15 cellular contexts compared by ENCODE assay signal in genomic region chr4:185381794-185382193, GRCh38.
"Had no signal": no experiment of that assay in that cellular context is flagged by ENCODE, and none has a peak within 500 bp of the region (broad histone marks: within the 10 kb centered on the region; RNA-seq: fewer than 3 reads in every experiment).

No MANE protein-coding gene starts in this region.

- H3K4me3 ChIP-seq: coronary artery, mucosa of descending colon, pancreas, tibial artery had no signal

- DNase-seq: activated CD4-positive, alpha-beta T cell treated with anti-CD3 and anti-CD28 coated beads, Interleukin-2, amount 50 U/mL, for 48 hours; activated naive CD4-positive, alpha-beta T cell treated with anti-CD3 and anti-CD28 coated beads, Interleukin-2, amount 10 ng/mL, durations not matched to agents 7 days and 5 days; central memory CD4-positive, alpha-beta T cell; islet precursor cell; mucosa of descending colon; naive thymus-derived CD4-positive, alpha-beta T cell; pancreas; stimulated activated CD4-positive, alpha-beta T cell treated with anti-CD3 and anti-CD28 coated beads, Interleukin-12 subunit alpha, Interleukin-12 subunit beta, amount 100 ng/mL, for 4 hours; stimulated activated CD4-positive, alpha-beta T cell treated with anti-CD3 and anti-CD28 coated beads, Interleukin-2, amount 100 ng/mL, for 24 hours; stimulated activated naive B cell treated with anti-CD40 and anti-IgM and Interleukin-4, amounts not matched to agents 10 μg/mL and 1 μg/mL and 100 μg/mL, for 72 hours; T-helper 17 cell; tibial artery; WERI-Rb-1 had no signal

- H3K36me3 ChIP-seq: pancreas, tibial artery, WERI-Rb-1 had no signal

- H3K27me3 ChIP-seq: pancreas, tibial artery had no signal

- FAIRE-seq: pancreas, urothelium cell line had no signal

- ATAC-seq: mucosa of descending colon; naive thymus-derived CD4-positive, alpha-beta T cell; pancreas; stimulated activated naive B cell treated with anti-CD40 and anti-IgM and Interleukin-4, amounts not matched to agents 10 μg/mL and 1 μg/mL and 100 μg/mL, for 72 hours; T-helper 17 cell had no signal
